Comparison of ENCODE assay signal across 9 cellular contexts in the genomic region with DNA sequence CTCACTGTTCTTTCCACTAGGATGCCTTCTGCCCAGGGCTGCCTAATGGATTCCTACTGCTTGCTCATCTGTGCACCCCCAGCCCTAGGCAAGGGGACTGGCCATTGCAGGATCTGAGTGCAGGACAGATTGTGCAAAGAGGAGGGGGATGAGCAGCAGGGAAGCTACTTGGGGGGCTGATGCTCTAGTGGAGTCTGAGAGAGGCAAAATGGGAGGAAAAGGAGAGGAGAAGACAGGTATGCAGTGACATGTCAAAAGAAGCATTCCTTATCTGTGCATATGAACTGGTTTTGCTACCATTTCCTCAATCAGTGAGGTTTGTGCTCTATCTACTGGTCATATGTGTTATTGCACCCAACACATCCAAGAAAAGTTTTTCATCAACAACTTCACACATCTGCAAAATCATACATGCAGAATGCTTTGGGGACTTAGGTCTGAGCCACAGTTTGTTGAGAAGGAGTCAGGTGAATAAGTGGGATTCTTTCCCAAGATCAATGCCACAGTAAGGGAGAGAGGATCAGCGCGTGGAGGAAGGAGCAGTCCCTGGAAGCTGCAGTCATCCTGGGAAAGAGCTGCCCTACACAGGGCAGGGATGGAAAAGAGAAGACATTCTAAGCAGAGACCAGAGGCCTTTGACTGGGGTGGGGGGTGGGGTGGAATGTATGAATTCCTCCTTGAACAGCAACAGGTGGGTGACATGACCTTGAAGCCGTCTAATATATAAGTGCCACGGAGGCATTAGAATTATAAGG. TPM values are rescaled to one million over a fixed set of nuclear protein-coding genes. Genes with fewer than 3 reads are reported as not detected.
A peak's percentile ranks its signal among the peaks of the same experiment; 100 is the strongest.
DNase-seq lines count a peak whose midpoint lies in the region; ATAC-seq and TF ChIP-seq lines count a peak whose summit lies in the region.
"Had no signal": no experiment of that assay in that cellular context is flagged by ENCODE, and none has a peak within 500 bp of the region (broad histone marks: within the 10 kb centered on the region; RNA-seq: fewer than 3 reads in every experiment).

No MANE protein-coding gene starts in this region.

- H3K36me3 ChIP-seq in endodermal cell (ENCODE audit: control insufficient read depth, insufficient read depth, low read length) = peaks cover 60% of the 10 kb centered on the region
- H3K36me3 ChIP-seq in mesendoderm (ENCODE audit: control insufficient read depth, insufficient read depth, low read length) = no peaks in the 10 kb centered on the region
- H3K36me3 ChIP-seq in aorta (ENCODE audit: control insufficient read depth in 1 of 2, insufficient read depth in 2 of 2, low read length in 1 of 2) = no peaks in the 10 kb centered on the region

- no peak overlapping the region for H3K4me3 Mint-ChIP-seq in endodermal cell
- H3K4me3 Mint-ChIP-seq: central memory CD8-positive, alpha-beta T cell had no signal

- H3K9ac ChIP-seq in endodermal cell (ENCODE audit: extremely low read depth, low read length, poor library complexity, severe bottlenecking) (no peak overlapping the region), mesendoderm (ENCODE audit: low read length) (no peak overlapping the region)

- WGBS in endodermal cell (ENCODE audit: insufficient coverage in 1 of 2, insufficient read length in 1 of 2), 2 experiments = 73 to 80% methylated on average over 3 to 4 of the region's 4 CpGs
- WGBS in mesendoderm (ENCODE audit: extremely low coverage, insufficient coverage, low lambda C conversion rate) = no CpG with 5 or more reads among the region's 4 CpGs
- 74 to 80% methylated on average over 4 of the region's 4 CpGs for WGBS in aorta, 2 donors

- H3K36me3 Mint-ChIP-seq in endodermal cell (ENCODE audit: low read depth) = peaks cover 69% of the 10 kb centered on the region

- H2BK120ac ChIP-seq in mesendoderm (ENCODE audit: low read depth, low read length) = no peak overlapping the region

- H3K79me1 ChIP-seq in mesendoderm (ENCODE audit: low read length) = no peaks in the 10 kb centered on the region

- H3K9me3 Mint-ChIP-seq in endodermal cell = no peaks in the 10 kb centered on the region
- H3K9me3 Mint-ChIP-seq: central memory CD8-positive, alpha-beta T cell had no signal

- no peaks in the 10 kb centered on the region for H3K4me1 Mint-ChIP-seq in endodermal cell
- H3K4me1 Mint-ChIP-seq: central memory CD8-positive, alpha-beta T cell had no signal

- H3K4me1 ChIP-seq in endodermal cell (ENCODE audit: control insufficient read depth, insufficient read depth, low read length) (no peaks in the 10 kb centered on the region), mesendoderm (ENCODE audit: control insufficient read depth, low read depth, low read length) (peaks cover 2% of the 10 kb centered on the region), aorta (ENCODE audit: control insufficient read depth in 1 of 2, insufficient read depth in 2 of 2, low read length in 2 of 2) (no peaks in the 10 kb centered on the region)

- H3K79me2 ChIP-seq in mesendoderm (ENCODE audit: control insufficient read depth, insufficient read depth, low read length) = no peaks in the 10 kb centered on the region

- H3K9me3 ChIP-seq in endodermal cell (ENCODE audit: control insufficient read depth, low read length) = no peaks in the 10 kb centered on the region
- no peaks in the 10 kb centered on the region for H3K9me3 ChIP-seq in aorta (ENCODE audit: control insufficient read depth, low read length)

- no peak overlapping the region for H3K27ac ChIP-seq in 22Rv1
- no peak overlapping the region for H3K27ac ChIP-seq in endodermal cell (ENCODE audit: low read depth, low read length)
- H3K27ac ChIP-seq in mesendoderm (ENCODE audit: low read depth, low read length) = no peak overlapping the region
- H3K27ac ChIP-seq in aorta (ENCODE audit: low read depth in 1 of 2, low read length in 2 of 2) = no peak overlapping the region

- H4K8ac ChIP-seq in mesendoderm (ENCODE audit: low read depth, low read length) = no peak overlapping the region

- H2BK15ac ChIP-seq in mesendoderm (replicated peaks; ENCODE audit: low read depth) = no peak overlapping the region

- H3K4me3 ChIP-seq in endodermal cell (ENCODE audit: low read length) (no peak overlapping the region), mesendoderm (ENCODE audit: low read length) (no peak overlapping the region), aorta (ENCODE audit: low read length in 2 of 2) (no peak overlapping the region)

- H3K27me3 Mint-ChIP-seq in endodermal cell (ENCODE audit: insufficient read depth) = no peaks in the 10 kb centered on the region
- H3K27me3 Mint-ChIP-seq: central memory CD8-positive, alpha-beta T cell had no signal

- H2BK5ac ChIP-seq in mesendoderm (ENCODE audit: low read length) = no peak overlapping the region

- H4K5ac ChIP-seq in mesendoderm (ENCODE audit: low read length) = no peak overlapping the region

- intact Hi-C loops in aorta (cut with DNase I) = loop anchor here (2.0 to 10.0 kb wide), 2 partner anchors 128 to 132 kb away; no protein-coding TSS in a partner anchor

- H3K27ac Mint-ChIP-seq in endodermal cell = no peak overlapping the region

- H3K18ac ChIP-seq in mesendoderm (ENCODE audit: low read length) = no peak overlapping the region

- H3K56ac ChIP-seq in mesendoderm (ENCODE audit: low read length) = peak overlapping the region; percentile 58

- no peak overlapping the region for H3K4ac ChIP-seq in mesendoderm (ENCODE audit: low read depth, low read length)

- no peak overlapping the region for H3K4me2 ChIP-seq in mesendoderm (ENCODE audit: low read length)

- H3K23ac ChIP-seq in mesendoderm (ENCODE audit: low read length) = no peak overlapping the region

- H3K27me3 ChIP-seq in endodermal cell (ENCODE audit: control insufficient read depth, insufficient read depth, low read length, poor library complexity, severe bottlenecking) (no peaks in the 10 kb centered on the region), mesendoderm (ENCODE audit: insufficient read depth, low read length, poor library complexity) (no peaks in the 10 kb centered on the region), aorta (ENCODE audit: control insufficient read depth in 1 of 2, insufficient read depth in 2 of 2, low read length in 1 of 2) (no peaks in the 10 kb centered on the region)

- DNase-seq in GM04503 (ENCODE audit: low read depth) = peak; percentile 3
- peak; percentile 36 for DNase-seq in NCI-H69 (lab: John Stamatoyannopoulos, UW)
- DNase-seq in endodermal cell = peak; percentile 73
- peak; percentile 79 for DNase-seq in mesendoderm
- no peak for DNase-seq in occipital lobe (lab: John Stamatoyannopoulos, UW)
- no peak for DNase-seq in aorta

- H2AK5ac ChIP-seq in mesendoderm (ENCODE audit: low read length) = no peak overlapping the region

- peak; percentile 64 for ATAC-seq in HG02970 (IDR thresholded peaks at IDR 0.05; ENCODE audit: low FRiP score, unreplicated experiment)
- ATAC-seq in aorta (ENCODE audit: low FRiP score) = no peak

- peak; percentile 71 for TF ChIP-seq CTCF in 22Rv1 (IDR thresholded peaks at IDR 0.05)
- peak; percentile 80 for TF ChIP-seq CTCF in endodermal cell (conservative IDR thresholded peaks at IDR 0.05)

RNA-seq across cellular contexts. Expression of a gene that starts 14.4 kb away (rescaled TPM):
- total RNA-seq in endodermal cell = 100 to 1,000 TPM in 1 of 2 donors, 10 to 100 TPM in 1; 52.4 to 114 TPM
- polyA plus RNA-seq in endodermal cell (2013, experiment 1 of 2) = 7.9 TPM
- polyA plus RNA-seq in endodermal cell (2013, experiment 2 of 2) = 11.5 TPM
- 1.2 TPM for polyA plus RNA-seq in mesendoderm (2013, experiment 1 of 2)
- 1.0 TPM for polyA plus RNA-seq in mesendoderm (2013, experiment 2 of 2)
- total RNA-seq in occipital lobe = not detected
- under 1 TPM; 0.51 to 0.84 TPM for total RNA-seq in aorta
- 1 to 10 TPM; 1.4 to 3.5 TPM for polyA plus RNA-seq in aorta

Comparison
In these comparisons a context has a peak if more than half of its experiments do, and no peak if none do; other contexts are left out.
1. DNase-seq: peak in GM04503 (single experiment), NCI-H69 (single experiment), endodermal cell (single experiment) and mesendoderm (single experiment); none in occipital lobe (single experiment) and aorta (0 of 2).
2. RNA of a gene that starts 14.4 kb away (total RNA-seq): 52.4 to 114 TPM in endodermal cell; 0.51 to 0.84 TPM in aorta and not detected in occipital lobe (single experiment); every median in the first group is over 10 times any median in the second.